In the genomic region with DNA sequence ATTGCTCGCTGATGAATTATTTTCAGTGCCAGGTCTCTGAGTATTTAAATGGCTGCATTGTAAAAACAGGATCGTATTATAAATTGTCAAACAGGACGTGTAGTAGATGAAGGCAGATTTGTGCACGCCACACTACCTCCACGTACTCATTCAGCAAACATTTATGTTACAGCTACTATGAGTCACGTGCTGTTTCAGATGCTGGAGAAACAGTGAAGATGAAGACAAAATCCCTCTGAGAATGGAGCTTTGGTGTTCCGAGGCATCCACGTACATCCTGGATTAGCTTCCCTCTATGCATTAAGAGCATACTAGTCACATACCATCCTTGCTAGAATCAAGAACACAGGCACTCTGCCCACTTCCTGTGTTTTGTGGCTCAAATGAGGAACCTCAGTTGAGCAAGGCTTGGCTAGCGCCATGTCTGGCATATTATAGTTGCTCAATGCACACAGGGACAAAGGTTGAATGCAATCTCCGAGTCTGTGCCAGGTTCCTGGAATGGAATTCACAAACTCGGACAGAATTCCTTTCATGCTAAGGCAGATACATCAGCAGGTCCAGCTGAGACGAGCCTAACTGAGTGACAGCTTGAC, we compare ENCODE assay signal across 9 cellular contexts.
DNase-seq lines count a peak whose midpoint lies in the region; ATAC-seq and TF ChIP-seq lines count a peak whose summit lies in the region.
"Had no signal": no experiment of that assay in that cellular context is flagged by ENCODE, and none has a peak within 500 bp of the region (broad histone marks: within the 10 kb centered on the region; RNA-seq: fewer than 3 reads in every experiment).

No MANE protein-coding gene starts in this region.

- peak overlapping the region; percentile 83 for H3K27ac ChIP-seq in RWPE2 (ENCODE audit: poor library complexity, severe bottlenecking)

- H3K9me3 ChIP-seq in RWPE2 (ENCODE audit: severe bottlenecking), result no peaks in the 10 kb centered on the region

- peak; percentile 93 for DNase-seq in GF-D8 (lab: John Stamatoyannopoulos, UW)
- peak; percentile 74 for DNase-seq in RWPE2 (ENCODE audit: low spot score)
- DNase-seq in fibroblast of villous mesenchyme (ENCODE audit: low read depth), result peak; percentile 79
- DNase-seq in pons (ENCODE audit: low spot score), result peak; percentile 84
- no peak for DNase-seq in NCI-H69 (lab: John Stamatoyannopoulos, UW)
- DNase-seq in NCI-H748 treated with DMSO at 0.1 percent for 48 hours (lab: John Stamatoyannopoulos, UW), result no peak
- no peak for DNase-seq in COLO829 (ENCODE audit: low spot score)

- H3K4me3 ChIP-seq in RWPE2 (ENCODE audit: severe bottlenecking), result no peak overlapping the region
- no peak overlapping the region for H3K4me3 ChIP-seq in fibroblast of villous mesenchyme (ENCODE audit: low read depth, low read length)

- TF ChIP-seq CTCF in RWPE2 (IDR thresholded peaks at IDR 0.05; ENCODE audit: poor library complexity, severe bottlenecking) (no peak), fibroblast of villous mesenchyme (IDR thresholded peaks at IDR 0.05; ENCODE audit: insufficient read depth, low read depth, low read length) (no peak)

- ATAC-seq in RWPE2 (ENCODE audit: low read depth) (peak; percentile 87), GM21576 (IDR thresholded peaks at IDR 0.05; ENCODE audit: unreplicated experiment) (no peak)
- ATAC-seq: HCT116 had no signal

- H3K4me1 ChIP-seq in RWPE2 (ENCODE audit: insufficient read depth, poor library complexity, severe bottlenecking), result peaks cover 29% of the 10 kb centered on the region

- H3K36me3 ChIP-seq in RWPE2 (ENCODE audit: low read depth), result no peaks in the 10 kb centered on the region

- no peaks in the 10 kb centered on the region for H3K27me3 ChIP-seq in RWPE2 (ENCODE audit: insufficient read depth, poor library complexity, severe bottlenecking)

Comparison
In these comparisons a context has a peak if more than half of its experiments do, and no peak if none do; other contexts are left out.
1. DNase-seq: peak in GF-D8 (single experiment), RWPE2 (single experiment), fibroblast of villous mesenchyme (single experiment) and pons (single experiment); none in NCI-H69 (single experiment), NCI-H748 treated with DMSO at 0.1 percent for 48 hours (single experiment) and COLO829 (single experiment).